22 cellular contexts compared by ENCODE assay signal in the genomic region with DNA sequence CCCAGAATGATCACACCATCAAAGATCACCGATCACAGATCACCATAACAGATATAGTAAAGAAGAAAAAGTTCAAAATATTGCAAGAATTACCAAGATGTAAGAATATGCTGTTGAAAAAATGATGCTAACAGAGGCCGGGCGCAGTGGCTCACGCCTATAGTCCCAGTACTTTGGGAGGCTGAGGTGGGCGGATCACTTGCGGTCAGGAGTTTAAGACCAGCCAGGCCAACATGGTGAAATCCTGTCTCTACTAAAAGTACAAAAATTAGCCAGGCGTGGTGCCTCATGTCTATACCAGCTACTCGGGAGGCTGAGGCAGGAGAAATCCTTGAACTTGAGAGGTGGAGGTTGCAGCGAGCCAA. TPM values are rescaled to one million over a fixed set of nuclear protein-coding genes. Genes with fewer than 3 reads are reported as not detected.
DNase-seq lines count a peak whose midpoint lies in the region; ATAC-seq and TF ChIP-seq lines count a peak whose summit lies in the region.
"Had no signal": no experiment of that assay in that cellular context is flagged by ENCODE, and none has a peak within 500 bp of the region (broad histone marks: within the 10 kb centered on the region; RNA-seq: fewer than 3 reads in every experiment).

No MANE protein-coding gene starts in this region.

- H3K27ac ChIP-seq in gastroesophageal sphincter (no peak overlapping the region), OCI-LY7 (ENCODE audit: low read depth, low read length, poor library complexity, severe bottlenecking) (no peak overlapping the region)
- H3K27ac ChIP-seq: 22Rv1, BLaER1, lower lobe of right lung, prostate gland, thyroid gland had no signal

- H4K20me1 ChIP-seq in OCI-LY7 (ENCODE audit: insufficient read depth, low read length) = no peaks in the 10 kb centered on the region
- H4K20me1 ChIP-seq: BLaER1 had no signal

- POLR2A ChIA-PET in OCI-LY7 (lab: Charles Lee) = no interaction called here

- BruUV-seq in OCI-LY7 (replicated peaks; lab: Mats Ljungman, UMichigan) = no TSS peak

- H3K27ac Mint-ChIP-seq in T-helper 1 cell treated with Interleukin-12 subunit alpha and Interleukin-12 subunit beta and Interleukin-4 antibody, amounts not matched to agents 30 μg/mL and 1 μg/mL, for 36 hours = peak overlapping the region; percentile 69
- H3K27ac Mint-ChIP-seq in activated naive CD4-positive, alpha-beta T cell treated with anti-CD3 and anti-CD28 coated beads, Interleukin-2, amount 50 U/mL, for 24 hours = peak overlapping the region; percentile 90
- H3K27ac Mint-ChIP-seq: nephron had no signal

- TF ChIP-seq POLR2A in gastroesophageal sphincter (IDR thresholded peaks at IDR 0.05) = no peak

- no peak overlapping the region for H3K4me2 ChIP-seq in OCI-LY7 (ENCODE audit: low read length)
- H3K4me2 ChIP-seq: BLaER1 had no signal

- peaks cover 26% of the 10 kb centered on the region for H3K4me1 Mint-ChIP-seq in T-helper 1 cell treated with Interleukin-12 subunit alpha and Interleukin-12 subunit beta and Interleukin-4 antibody, amounts not matched to agents 30 μg/mL and 1 μg/mL, for 36 hours (ENCODE audit: low read depth)
- peaks cover 19% of the 10 kb centered on the region for H3K4me1 Mint-ChIP-seq in activated naive CD4-positive, alpha-beta T cell treated with anti-CD3 and anti-CD28 coated beads, Interleukin-2, amount 50 U/mL, for 24 hours
- H3K4me1 Mint-ChIP-seq: nephron had no signal

- H3K4me3 Mint-ChIP-seq in T-helper 1 cell treated with Interleukin-12 subunit alpha and Interleukin-12 subunit beta and Interleukin-4 antibody, amounts not matched to agents 30 μg/mL and 1 μg/mL, for 36 hours = no peak overlapping the region
- peak overlapping the region; percentile 59 for H3K4me3 Mint-ChIP-seq in activated naive CD4-positive, alpha-beta T cell treated with anti-CD3 and anti-CD28 coated beads, Interleukin-2, amount 50 U/mL, for 24 hours
- H3K4me3 Mint-ChIP-seq: brain, nephron had no signal

- H3K4me3 ChIP-seq in gastroesophageal sphincter (no peak overlapping the region), OCI-LY7 (ENCODE audit: low read depth, low read length, poor library complexity, severe bottlenecking) (no peak overlapping the region)
- H3K4me3 ChIP-seq: BLaER1, HAP-1, K562, lower lobe of right lung, prostate gland, thyroid gland had no signal

- H2AFZ ChIP-seq in OCI-LY7 (ENCODE audit: low read length) = no peak overlapping the region

- ATAC-seq in GM18502 (IDR thresholded peaks at IDR 0.05; ENCODE audit: poor library complexity, unreplicated experiment) = peak; percentile 17
- peak; percentile 13 for ATAC-seq in HG03196 (IDR thresholded peaks at IDR 0.05; ENCODE audit: unreplicated experiment)
- ATAC-seq in gastroesophageal sphincter = no peak
- ATAC-seq: K562, lower lobe of right lung had no signal

- H3K27me3 ChIP-seq in gastroesophageal sphincter = no peaks in the 10 kb centered on the region
- H3K27me3 ChIP-seq: BLaER1, thyroid gland had no signal

- H3K27me3 Mint-ChIP-seq in T-helper 1 cell treated with Interleukin-12 subunit alpha and Interleukin-12 subunit beta and Interleukin-4 antibody, amounts not matched to agents 30 μg/mL and 1 μg/mL, for 36 hours (ENCODE audit: low read depth) = no peaks in the 10 kb centered on the region
- H3K27me3 Mint-ChIP-seq in activated naive CD4-positive, alpha-beta T cell treated with anti-CD3 and anti-CD28 coated beads, Interleukin-2, amount 50 U/mL, for 24 hours = no peaks in the 10 kb centered on the region
- H3K27me3 Mint-ChIP-seq: brain had no signal

- CTCF ChIA-PET in OCI-LY7 (lab: Charles Lee; ENCODE audit: unreplicated experiment) = no interaction called here

- TF ChIP-seq EP300 in gastroesophageal sphincter (IDR thresholded peaks at IDR 0.05) = no peak

- H3K36me3 ChIP-seq in gastroesophageal sphincter = no peaks in the 10 kb centered on the region
- H3K36me3 ChIP-seq in OCI-LY7 (ENCODE audit: insufficient read depth, low read length) = no peaks in the 10 kb centered on the region
- H3K36me3 ChIP-seq: BLaER1, HAP-1, lower lobe of right lung, prostate gland, thyroid gland had no signal

- H3K4me1 ChIP-seq in gastroesophageal sphincter = no peaks in the 10 kb centered on the region
- H3K4me1 ChIP-seq in OCI-LY7 (ENCODE audit: insufficient read depth, low read length, poor library complexity, severe bottlenecking) = no peaks in the 10 kb centered on the region
- H3K4me1 ChIP-seq: HAP-1, lower lobe of right lung, thyroid gland had no signal

- no peaks in the 10 kb centered on the region for H3K79me2 ChIP-seq in OCI-LY7 (ENCODE audit: insufficient read depth, low read depth, low read length)

- intact Hi-C loops in OCI-LY7 (cut with micrococcal nuclease; ENCODE audit: unreplicated experiment) = no loop called here

- WGBS in gastroesophageal sphincter (ENCODE audit: low coverage in 1 of 2), 2 donors = 90 to 92% methylated on average over 3 to 8 of the region's 9 CpGs

- peaks cover 6% of the 10 kb centered on the region for H3K9me3 Mint-ChIP-seq in T-helper 1 cell treated with Interleukin-12 subunit alpha and Interleukin-12 subunit beta and Interleukin-4 antibody, amounts not matched to agents 30 μg/mL and 1 μg/mL, for 36 hours
- H3K9me3 Mint-ChIP-seq in activated naive CD4-positive, alpha-beta T cell treated with anti-CD3 and anti-CD28 coated beads, Interleukin-2, amount 50 U/mL, for 24 hours = peaks cover under 1% of the 10 kb centered on the region

- TF ChIP-seq CTCF in gastroesophageal sphincter (IDR thresholded peaks at IDR 0.05) (no peak), OCI-LY7 (conservative IDR thresholded peaks at IDR 0.05; ENCODE audit: low read length) (no peak)

- DNase-seq in T-helper 1 cell (no peak), NCI-H82 treated with DMSO at 0.1 percent for 48 hours (lab: John Stamatoyannopoulos, UW; ENCODE audit: unreplicated experiment) (no peak), OCI-LY7 (ENCODE audit: low spot score) (no peak)
- DNase-seq: DMS53, lower lobe of right lung, NCI-H1048, NCI-H748 treated with DMSO at 0.1 percent for 48 hours, RPMI8226, SW 1271, thyroid gland had no signal

- H3K9me3 ChIP-seq in gastroesophageal sphincter (peaks cover 0 to 3% (median 0%) of the 10 kb centered on the region in 3 donors), OCI-LY7 (ENCODE audit: low read length) (no peaks in the 10 kb centered on the region)
- H3K9me3 ChIP-seq: HAP-1, lower lobe of right lung, prostate gland, thyroid gland had no signal

- no peaks in the 10 kb centered on the region for H3K9me2 ChIP-seq in OCI-LY7 (ENCODE audit: insufficient read depth, low read length)

- H3K36me3 Mint-ChIP-seq in T-helper 1 cell treated with Interleukin-12 subunit alpha and Interleukin-12 subunit beta and Interleukin-4 antibody, amounts not matched to agents 30 μg/mL and 1 μg/mL, for 36 hours (ENCODE audit: low read depth) = peaks cover 13% of the 10 kb centered on the region
- H3K36me3 Mint-ChIP-seq in activated naive CD4-positive, alpha-beta T cell treated with anti-CD3 and anti-CD28 coated beads, Interleukin-2, amount 50 U/mL, for 24 hours = peaks cover 2% of the 10 kb centered on the region

RNA-seq across cellular contexts. Expression of gene CPPED1, which starts 53.2 kb away (rescaled TPM):
- total RNA-seq in gastroesophageal sphincter (10 to 100 TPM in 2 of 4 donors, 1 to 10 TPM in 2; 7.3 to 24.5 (median 11.8) TPM), OCI-LY7 (2022) (12.3 and 14.2 TPM in 2 replicates)
- total RNA-seq in OCI-LY7 (2014; rRNA removed; shearing (Covaris generic)) = 8.6 and 9.4 TPM in 2 replicates
